In genomic region chr1:28811369-28811765, GRCh38 we compare ENCODE assay signal across 14 cellular contexts. TPM values are rescaled to one million over a fixed set of nuclear protein-coding genes. Genes with fewer than 3 reads are reported as not detected.
DNase-seq lines count a peak whose midpoint lies in the region; ATAC-seq and TF ChIP-seq lines count a peak whose summit lies in the region.
"Had no signal": no experiment of that assay in that cellular context is flagged by ENCODE, and none has a peak within 500 bp of the region (broad histone marks: within the 10 kb centered on the region; RNA-seq: fewer than 3 reads in every experiment).

No MANE protein-coding gene starts in this region.

- H3K4me3 ChIP-seq in Karpas-422 (ENCODE audit: low read length) = no peak overlapping the region

- H3K36me3 ChIP-seq in Karpas-422 (ENCODE audit: insufficient read depth, low read length) = no peaks in the 10 kb centered on the region

- ATAC-seq in T-helper 17 cell = no peak
- ATAC-seq: PC-3 had no signal

- no peaks in the 10 kb centered on the region for H3K4me1 Mint-ChIP-seq in T-helper 17 cell
- peaks cover 34% of the 10 kb centered on the region for H3K4me1 Mint-ChIP-seq in endothelial cell (ENCODE audit: unreplicated experiment)
- H3K4me1 Mint-ChIP-seq in neural crest cell = peaks cover 38% of the 10 kb centered on the region

- TF ChIP-seq CTCF in endothelial cell (IDR thresholded peaks at IDR 0.05; ENCODE audit: unreplicated experiment) = no peak
- no peak for TF ChIP-seq CTCF in neural crest cell (conservative IDR thresholded peaks at IDR 0.05)

- no peak overlapping the region for H3K4me2 ChIP-seq in Karpas-422 (ENCODE audit: low read depth, low read length, poor library complexity, severe bottlenecking)

- H3K4me1 ChIP-seq in Karpas-422 (ENCODE audit: low read length) = no peaks in the 10 kb centered on the region

- H3K4me3 Mint-ChIP-seq in T-helper 17 cell (peak overlapping the region; percentile 19), endothelial cell (ENCODE audit: unreplicated experiment) (peak overlapping the region; percentile 67), neural crest cell (peak overlapping the region; percentile 59)
- H3K4me3 Mint-ChIP-seq: B cell; CD4-positive, alpha-beta T cell had no signal

- no peak for DNase-seq in T-helper 17 cell
- DNase-seq in endothelial cell (ENCODE audit: low spot score) = no peak
- no peak for DNase-seq in neural crest cell (ENCODE audit: low read depth, low spot score)
- no peak for DNase-seq in NCI-H1694 treated with DMSO at 0.1 percent for 48 hours (lab: John Stamatoyannopoulos, UW)
- DNase-seq in Karpas-422 = no peak
- DNase-seq in stimulated activated CD8-positive, alpha-beta memory T cell treated with anti-CD3 and anti-CD28 coated beads, Interleukin-4, amount 100 ng/mL, for 48 hours = no peak
- no peak for DNase-seq in RPMI8226
- DNase-seq: CD4-positive, alpha-beta T cell; KBM-7; NCI-H1417 treated with DMSO at 0.1 percent for 48 hours; NCI-H510A; NCI-H774; PC-3 had no signal

- H3K9ac ChIP-seq in Karpas-422 (ENCODE audit: low read length) = no peak overlapping the region

- no peak overlapping the region for H2AFZ ChIP-seq in Karpas-422 (ENCODE audit: low read length)

- no peaks in the 10 kb centered on the region for H3K9me3 Mint-ChIP-seq in endothelial cell (ENCODE audit: unreplicated experiment)
- no peaks in the 10 kb centered on the region for H3K9me3 Mint-ChIP-seq in neural crest cell
- H3K9me3 Mint-ChIP-seq: CD4-positive, alpha-beta T cell had no signal

- H3K9me3 ChIP-seq in T-helper 17 cell (ENCODE audit: control insufficient read depth, low read length, poor library complexity, severe bottlenecking) (no peaks in the 10 kb centered on the region), Karpas-422 (ENCODE audit: low read length) (no peaks in the 10 kb centered on the region)

- H3K27ac ChIP-seq in Karpas-422 (ENCODE audit: low read length) = no peak overlapping the region

- H3K36me3 Mint-ChIP-seq in T-helper 17 cell (ENCODE audit: low read depth) (no peaks in the 10 kb centered on the region), endothelial cell (ENCODE audit: low read depth, unreplicated experiment) (no peaks in the 10 kb centered on the region), neural crest cell (ENCODE audit: low read depth) (no peaks in the 10 kb centered on the region)

- H3K79me2 ChIP-seq in Karpas-422 (ENCODE audit: low read length) = no peaks in the 10 kb centered on the region

- H3K27ac Mint-ChIP-seq in T-helper 17 cell (no peak overlapping the region), endothelial cell (ENCODE audit: unreplicated experiment) (peak overlapping the region; percentile 57), neural crest cell (ENCODE audit: unreplicated experiment) (no peak overlapping the region)
- H3K27ac Mint-ChIP-seq: B cell; CD4-positive, alpha-beta T cell had no signal

- H3K27me3 ChIP-seq in Karpas-422 (ENCODE audit: low read length) = no peaks in the 10 kb centered on the region

- H3K27me3 Mint-ChIP-seq in T-helper 17 cell = peaks cover 51% of the 10 kb centered on the region
- peaks cover 6% of the 10 kb centered on the region for H3K27me3 Mint-ChIP-seq in endothelial cell (ENCODE audit: unreplicated experiment)
- peaks cover 61% of the 10 kb centered on the region for H3K27me3 Mint-ChIP-seq in neural crest cell (ENCODE audit: low read depth)

- H4K20me1 ChIP-seq in Karpas-422 (ENCODE audit: insufficient read depth, low read depth, low read length) = no peaks in the 10 kb centered on the region

- H3K9me2 ChIP-seq in Karpas-422 (replicated peaks; ENCODE audit: insufficient read depth, low read length) = no peaks in the 10 kb centered on the region

RNA-seq across cellular contexts. Expression of gene OPRD1, which starts 0.6 kb away (rescaled TPM):
- total RNA-seq in T-helper 17 cell (not detected), endothelial cell (ENCODE audit: unreplicated experiment) (9.7 TPM), neural crest cell (2.8 and 3.9 TPM in 2 replicates)
- not detected in 2 replicates for total RNA-seq in Karpas-422 (2014; rRNA removed; shearing (Covaris generic); ENCODE audit: low replicate concordance)
- total RNA-seq: B cell; CD4-positive, alpha-beta T cell; PC-3 had no signal
